In genomic region chr3:87949879-87950208, GRCh38 we compare ENCODE assay signal across 22 cellular contexts.
A peak's percentile ranks its signal among the peaks of the same experiment; 100 is the strongest.
DNase-seq lines count a peak whose midpoint lies in the region; ATAC-seq, FAIRE-seq and TF ChIP-seq lines count a peak whose summit lies in the region.
"Had no signal": no experiment of that assay in that cellular context is flagged by ENCODE, and none has a peak within 500 bp of the region (broad histone marks: within the 10 kb centered on the region; RNA-seq: fewer than 3 reads in every experiment).

No MANE protein-coding gene starts in this region.

- no peaks in the 10 kb centered on the region for H3K9me3 Mint-ChIP-seq in CD8-positive, alpha-beta T cell
- no peaks in the 10 kb centered on the region for H3K9me3 Mint-ChIP-seq in activated CD8-positive, alpha-beta T cell treated with anti-CD3 and anti-CD28 coated beads for 36 hours
- H3K9me3 Mint-ChIP-seq: central memory CD8-positive, alpha-beta T cell; T-helper 2 cell treated with Interferon-gamma antibody and Interleukin-4, amounts not matched to agents 5 μg/mL and 100 μg/mL, for 36 hours had no signal

- H3K4me1 Mint-ChIP-seq in CD8-positive, alpha-beta T cell (ENCODE audit: low read depth): no peaks in the 10 kb centered on the region
- H3K4me1 Mint-ChIP-seq in activated CD8-positive, alpha-beta T cell treated with anti-CD3 and anti-CD28 coated beads for 36 hours (ENCODE audit: low read depth): no peaks in the 10 kb centered on the region
- H3K4me1 Mint-ChIP-seq: central memory CD8-positive, alpha-beta T cell; immature natural killer cell had no signal

- no peaks in the 10 kb centered on the region for H3K36me3 ChIP-seq in CD8-positive, alpha-beta T cell (ENCODE audit: insufficient read depth, low read length)
- H3K36me3 ChIP-seq: heart left ventricle, SJCRH30, vagina had no signal

- H3K4me3 ChIP-seq in GM12865 (ENCODE audit: low read depth, low read length): peak overlapping the region; percentile 30
- H3K4me3 ChIP-seq in CD8-positive, alpha-beta T cell (ENCODE audit: low read depth, low read length): no peak overlapping the region
- H3K4me3 ChIP-seq: A549, heart left ventricle, SJCRH30, vagina had no signal

- H3K9me3 ChIP-seq in CD8-positive, alpha-beta T cell (ENCODE audit: low read length): no peaks in the 10 kb centered on the region
- H3K9me3 ChIP-seq: A549, heart left ventricle, SJCRH30, vagina had no signal

- H3K4me1 ChIP-seq in CD8-positive, alpha-beta T cell (ENCODE audit: insufficient read depth, low read length): no peaks in the 10 kb centered on the region
- H3K4me1 ChIP-seq: A549, heart left ventricle, SJCRH30, vagina had no signal

- H3K36me3 Mint-ChIP-seq in CD8-positive, alpha-beta T cell: no peaks in the 10 kb centered on the region
- no peaks in the 10 kb centered on the region for H3K36me3 Mint-ChIP-seq in activated CD8-positive, alpha-beta T cell treated with anti-CD3 and anti-CD28 coated beads for 36 hours (ENCODE audit: low read depth)
- H3K36me3 Mint-ChIP-seq: CD14-positive monocyte, immature natural killer cell had no signal

- POLR2A ChIA-PET in CD8-positive, alpha-beta T cell (lab: Charles Lee): no interaction called here
- POLR2A ChIA-PET in activated CD8-positive, alpha-beta T cell treated with anti-CD3 and anti-CD28 coated beads for 36 hours (lab: Charles Lee): no interaction called here

- CTCF ChIA-PET in CD8-positive, alpha-beta T cell (lab: Charles Lee): no interaction called here
- CTCF ChIA-PET in activated CD8-positive, alpha-beta T cell treated with anti-CD3 and anti-CD28 coated beads for 36 hours (lab: Charles Lee): no interaction called here

- H3K4me3 Mint-ChIP-seq in CD8-positive, alpha-beta T cell: no peak overlapping the region
- no peak overlapping the region for H3K4me3 Mint-ChIP-seq in activated CD8-positive, alpha-beta T cell treated with anti-CD3 and anti-CD28 coated beads for 36 hours
- H3K4me3 Mint-ChIP-seq: CD14-positive monocyte; central memory CD8-positive, alpha-beta T cell; endodermal cell; T-helper 2 cell treated with Interferon-gamma antibody and Interleukin-4, amounts not matched to agents 5 μg/mL and 100 μg/mL, for 36 hours had no signal

- H3K27ac Mint-ChIP-seq in CD8-positive, alpha-beta T cell: no peak overlapping the region
- H3K27ac Mint-ChIP-seq in activated CD8-positive, alpha-beta T cell treated with anti-CD3 and anti-CD28 coated beads for 36 hours: no peak overlapping the region
- H3K27ac Mint-ChIP-seq: endodermal cell; immature natural killer cell; T-helper 2 cell treated with Interferon-gamma antibody and Interleukin-4, amounts not matched to agents 5 μg/mL and 100 μg/mL, for 36 hours had no signal

- intact Hi-C loops in CD8-positive, alpha-beta T cell (cut with DNase I, micrococcal nuclease): no loop called here
- intact Hi-C loops in activated CD8-positive, alpha-beta T cell treated with anti-CD3 and anti-CD28 coated beads for 36 hours (cut with micrococcal nuclease): no loop called here

- ATAC-seq in GM19397 (IDR thresholded peaks at IDR 0.05; ENCODE audit: unreplicated experiment) (peak; percentile 61), HG02943 (IDR thresholded peaks at IDR 0.05; ENCODE audit: low read depth, unreplicated experiment) (peak; percentile 49)
- no peak for ATAC-seq in CD8-positive, alpha-beta T cell
- ATAC-seq in activated CD8-positive, alpha-beta T cell treated with anti-CD3 and anti-CD28 coated beads for 36 hours: no peak
- ATAC-seq: A549, heart left ventricle had no signal

- H3K27me3 Mint-ChIP-seq in CD8-positive, alpha-beta T cell (ENCODE audit: low read depth): peaks cover 2% of the 10 kb centered on the region
- H3K27me3 Mint-ChIP-seq in activated CD8-positive, alpha-beta T cell treated with anti-CD3 and anti-CD28 coated beads for 36 hours: peaks cover 2% of the 10 kb centered on the region

- TF ChIP-seq CTCF in GM12865 (IDR thresholded peaks at IDR 0.05; ENCODE audit: insufficient read depth, low read depth, low read length, missing control alignments): no peak
- no peak for TF ChIP-seq CTCF in CD8-positive, alpha-beta T cell (IDR thresholded peaks at IDR 0.05)
- TF ChIP-seq CTCF in activated CD8-positive, alpha-beta T cell treated with anti-CD3 and anti-CD28 coated beads for 36 hours (IDR thresholded peaks at IDR 0.05): no peak

- FAIRE-seq in urothelium cell line (lab: Jason Lieb, UNC): no peak
- FAIRE-seq: A549 had no signal

- DNase-seq in GM12865 (ENCODE audit: low read depth) (no peak), NOMO-1 treated with dmso at 0.1 percent for 144 hours (lab: John Stamatoyannopoulos, UW; ENCODE audit: unreplicated experiment) (peak; percentile 23), cortex of kidney (lab: John Stamatoyannopoulos, UW) (no peak), urothelium cell line (ENCODE audit: low spot score) (no peak)
- DNase-seq in CD8-positive, alpha-beta T cell: no peak
- DNase-seq in activated CD8-positive, alpha-beta T cell treated with anti-CD3 and anti-CD28 coated beads for 36 hours: no peak
- DNase-seq: activated CD4-positive, alpha-beta T cell treated with anti-CD3 and anti-CD28 coated beads for 48 hours; activated CD8-positive, alpha-beta memory T cell treated with anti-CD3 and anti-CD28 coated beads, Interleukin-2, amount 50 U/mL, for 4 hours; amygdala; endodermal cell; heart left ventricle; immature natural killer cell; NCI-H1694 treated with DMSO at 0.1 percent for 48 hours; NCI-H446; SJCRH30 had no signal

- no peak overlapping the region for H3K27ac ChIP-seq in CD8-positive, alpha-beta T cell (ENCODE audit: low read depth, low read length)
- H3K27ac ChIP-seq: A549, heart left ventricle, SJCRH30, vagina had no signal

- H3K27me3 ChIP-seq in CD8-positive, alpha-beta T cell (ENCODE audit: insufficient read depth, low read length): no peaks in the 10 kb centered on the region
- H3K27me3 ChIP-seq: heart left ventricle, SJCRH30, vagina had no signal

Comparison
In these comparisons a context has a peak if more than half of its experiments do, and no peak if none do; other contexts are left out.
1. ATAC-seq: peak in GM19397 (single experiment) and HG02943 (single experiment); none in CD8-positive, alpha-beta T cell (single experiment) and activated CD8-positive, alpha-beta T cell treated with anti-CD3 and anti-CD28 coated beads for 36 hours (single experiment).